9 cellular contexts compared by ENCODE assay signal in genomic region chr19:3403489-3404323, GRCh38. TPM values are rescaled to one million over a fixed set of nuclear protein-coding genes. Genes with fewer than 3 reads are reported as not detected.
DNase-seq lines count a peak whose midpoint lies in the region; ATAC-seq and TF ChIP-seq lines count a peak whose summit lies in the region.
"Had no signal": no experiment of that assay in that cellular context is flagged by ENCODE, and none has a peak within 500 bp of the region (broad histone marks: within the 10 kb centered on the region; RNA-seq: fewer than 3 reads in every experiment).

No MANE protein-coding gene starts in this region.

- peaks cover 44% of the 10 kb centered on the region for H3K36me3 ChIP-seq in BLaER1
- no peaks in the 10 kb centered on the region for H3K36me3 ChIP-seq in parathyroid adenoma (ENCODE audit: control insufficient read depth, insufficient read depth, low read length)
- peaks cover 3% of the 10 kb centered on the region for H3K36me3 ChIP-seq in effector memory CD4-positive, alpha-beta T cell (ENCODE audit: control insufficient read depth, insufficient read depth, low read length)

- H3K4me1 ChIP-seq in BLaER1 (peaks cover 97% of the 10 kb centered on the region), parathyroid adenoma (peaks cover 22% of the 10 kb centered on the region)
- no peaks in the 10 kb centered on the region for H3K4me1 ChIP-seq in effector memory CD4-positive, alpha-beta T cell (ENCODE audit: control insufficient read depth, insufficient read depth, low read length, poor library complexity, severe bottlenecking)

- WGBS in adipose tissue, 3 donors = 7 to 24% (median 23%) methylated on average over 42 to 49 of the region's 49 CpGs

- H3K27me3 ChIP-seq in BLaER1 = no peaks in the 10 kb centered on the region
- no peaks in the 10 kb centered on the region for H3K27me3 ChIP-seq in parathyroid adenoma (ENCODE audit: control insufficient read depth, insufficient read depth, low read length)
- H3K27me3 ChIP-seq in effector memory CD4-positive, alpha-beta T cell (replicated peaks; ENCODE audit: control insufficient read depth, insufficient read depth, low read length, poor library complexity, severe bottlenecking) = no peaks in the 10 kb centered on the region

- intact Hi-C loops in Right ventricle myocardium inferior (cut with DNase I) = loop anchor here (1.0 to 2.0 kb wide), 3 partner anchors 17 to 67 kb away; no protein-coding TSS in a partner anchor

- H3K9ac ChIP-seq in BLaER1 = peak overlapping the region; percentile 74; the same call in 1 of the 2 replicates
- H3K9ac ChIP-seq in parathyroid adenoma = peak overlapping the region; percentile 89

- ATAC-seq in Right ventricle myocardium inferior = peak; percentile 77

- peaks cover 56% of the 10 kb centered on the region for H4K20me1 ChIP-seq in BLaER1

- peak overlapping the region; percentile 93 for H2AFZ ChIP-seq in parathyroid adenoma

- peaks cover 26% of the 10 kb centered on the region for H3K79me2 ChIP-seq in parathyroid adenoma

- H3K4me2 ChIP-seq in BLaER1 (peak overlapping the region; percentile 92), parathyroid adenoma (ENCODE audit: low read length) (peak overlapping the region; percentile 87)

- H3K27ac ChIP-seq in BLaER1 = peak overlapping the region; percentile 83
- H3K27ac ChIP-seq in adipose tissue (ENCODE audit: low read depth, low read length) = peak overlapping the region; percentile 94
- H3K27ac ChIP-seq in parathyroid adenoma = peak overlapping the region; percentile 99
- no peak overlapping the region for H3K27ac ChIP-seq in effector memory CD4-positive, alpha-beta T cell (ENCODE audit: insufficient read depth, low read length, poor library complexity, severe bottlenecking)

- DNase-seq in Right ventricle myocardium inferior (ENCODE audit: missing footprints) (peak; percentile 93), 8988T (no peak), NOMO-1 treated with DMSO at 0.1 percent for 48 hours (lab: John Stamatoyannopoulos, UW; ENCODE audit: unreplicated experiment) (no peak)
- no peak for DNase-seq in effector memory CD4-positive, alpha-beta T cell
- DNase-seq in stimulated activated CD4-positive, alpha-beta T cell treated with anti-CD3 and anti-CD28 coated beads, Interleukin-2, amount 100 ng/mL, for 24 hours = no peak
- DNase-seq: activated naive CD4-positive, alpha-beta T cell had no signal

- H3K4me3 ChIP-seq in BLaER1 (peak overlapping the region; percentile 56), parathyroid adenoma (ENCODE audit: low read depth, low read length) (peak overlapping the region; percentile 48)
- H3K4me3 ChIP-seq in effector memory CD4-positive, alpha-beta T cell (ENCODE audit: insufficient read depth, low read depth, low read length, poor library complexity, severe bottlenecking) = no peak overlapping the region

- H3K9me3 ChIP-seq in BLaER1 (no peaks in the 10 kb centered on the region), parathyroid adenoma (ENCODE audit: control insufficient read depth, low read length) (no peaks in the 10 kb centered on the region)
- no peaks in the 10 kb centered on the region for H3K9me3 ChIP-seq in effector memory CD4-positive, alpha-beta T cell (ENCODE audit: control insufficient read depth, low read length)

- TF ChIP-seq CTCF in parathyroid adenoma (IDR thresholded peaks at IDR 0.05) = peak; percentile 3

RNA-seq across cellular contexts. Expression of gene NFIC, which starts 37.3 kb away (rescaled TPM):
- 10 to 100 TPM; 57.8 to 87.3 (median 81.7) TPM for polyA plus RNA-seq in adipose tissue
- total RNA-seq in Right ventricle myocardium inferior = 164 TPM
